Comparison of ENCODE assay signal across 8 cellular contexts in the genomic region with DNA sequence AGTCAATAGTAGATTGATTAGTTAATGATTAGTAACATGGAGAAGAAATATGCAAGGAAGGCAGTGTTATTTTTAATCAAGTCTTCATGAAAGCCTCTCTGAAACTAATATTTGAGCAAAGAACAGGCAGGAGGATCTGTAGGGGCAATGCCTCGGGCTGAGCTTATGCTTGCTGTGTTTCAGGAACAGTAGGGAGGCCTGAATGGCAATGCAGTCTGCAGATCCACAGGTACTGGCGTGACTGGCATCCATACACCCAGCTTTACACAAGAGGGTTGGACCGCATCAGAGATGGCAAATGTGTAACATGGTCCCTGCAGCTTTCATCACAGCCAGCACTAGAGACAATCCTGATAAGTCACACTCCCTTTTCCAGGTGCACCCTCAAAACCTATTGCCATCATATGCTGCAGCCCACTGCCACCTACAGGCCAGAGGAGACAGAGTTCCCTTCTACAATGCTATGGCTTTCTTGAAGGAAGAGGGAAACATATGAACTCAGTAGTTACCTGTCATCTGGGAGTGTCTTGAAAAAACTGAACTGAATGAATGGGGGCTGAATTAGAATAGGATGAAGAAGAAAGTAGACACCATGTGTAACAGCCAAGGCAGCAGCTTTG.
DNase-seq lines count a peak whose midpoint lies in the region; ATAC-seq and TF ChIP-seq lines count a peak whose summit lies in the region.

No MANE protein-coding gene starts in this region.

- intact Hi-C loops in A673 (cut with micrococcal nuclease; ENCODE audit: unreplicated experiment): loop anchor here (2.0 to 10.0 kb wide), 2 partner anchors 202 to 662 kb away; no protein-coding TSS in a partner anchor
- intact Hi-C loops in activated T-helper 2 cell treated with anti-CD3 and anti-CD28 coated beads, Interferon-gamma antibody, Interleukin-2, Interleukin-4, amounts not matched to agents 10 μg/mL and 5 μg/mL and 100 μg/mL, durations not matched to agents 14 hours and 24 hours and 36 hours (cut with micrococcal nuclease): no loop called here

- H3K27me3 ChIP-seq in A673 (replicated peaks; ENCODE audit: insufficient read depth, low read depth, low read length, poor library complexity): no peaks in the 10 kb centered on the region

- peak; percentile 54 for DNase-seq in A673 (ENCODE audit: low spot score)
- DNase-seq in NOMO-1 treated with DMSO at 0.1 percent for 48 hours (lab: John Stamatoyannopoulos, UW; ENCODE audit: unreplicated experiment): peak; percentile 28
- DNase-seq in epithelial cell of esophagus (ENCODE audit: low read depth): peak; percentile 70
- DNase-seq in nephron progenitor cell: peak; percentile 42
- DNase-seq in cortex of kidney (lab: John Stamatoyannopoulos, UW): no peak
- DNase-seq in activated T-helper 2 cell treated with anti-CD3 and anti-CD28 coated beads, Interferon-gamma antibody, Interleukin-2, Interleukin-4, amounts not matched to agents 10 μg/mL and 5 μg/mL and 100 μg/mL, durations not matched to agents 14 hours and 24 hours and 36 hours (ENCODE audit: low spot score): no peak

- H3K4me1 Mint-ChIP-seq in nephron progenitor cell: no peaks in the 10 kb centered on the region
- H3K4me1 Mint-ChIP-seq in activated T-helper 2 cell treated with anti-CD3 and anti-CD28 coated beads, Interferon-gamma antibody, Interleukin-2, Interleukin-4, amounts not matched to agents 10 μg/mL and 5 μg/mL and 100 μg/mL, durations not matched to agents 14 hours and 24 hours and 36 hours (ENCODE audit: low read depth): no peaks in the 10 kb centered on the region

- no peak overlapping the region for H3K4me3 ChIP-seq in A673 (ENCODE audit: low read depth, low read length, poor library complexity, severe bottlenecking)
- no peak overlapping the region for H3K4me3 ChIP-seq in epithelial cell of esophagus (ENCODE audit: low read length)

- H3K27ac Mint-ChIP-seq in nephron progenitor cell: no peak overlapping the region
- no peak overlapping the region for H3K27ac Mint-ChIP-seq in activated T-helper 2 cell treated with anti-CD3 and anti-CD28 coated beads, Interferon-gamma antibody, Interleukin-2, Interleukin-4, amounts not matched to agents 10 μg/mL and 5 μg/mL and 100 μg/mL, durations not matched to agents 14 hours and 24 hours and 36 hours

- H3K9me3 Mint-ChIP-seq in nephron progenitor cell: peaks cover 17% of the 10 kb centered on the region
- no peaks in the 10 kb centered on the region for H3K9me3 Mint-ChIP-seq in activated T-helper 2 cell treated with anti-CD3 and anti-CD28 coated beads, Interferon-gamma antibody, Interleukin-2, Interleukin-4, amounts not matched to agents 10 μg/mL and 5 μg/mL and 100 μg/mL, durations not matched to agents 14 hours and 24 hours and 36 hours

- CTCF ChIA-PET in A673 (lab: Charles Lee): no interaction called here

- peak; percentile 82 for TF ChIP-seq CTCF in A673 (conservative IDR thresholded peaks at IDR 0.05; ENCODE audit: low read depth, low read length)
- peak; percentile 89 for TF ChIP-seq CTCF in epithelial cell of esophagus (IDR thresholded peaks at IDR 0.05; ENCODE audit: insufficient read depth, low read depth, low read length, missing control alignments)
- TF ChIP-seq CTCF in nephron progenitor cell (IDR thresholded peaks at IDR 0.05): peak; percentile 76

- POLR2A ChIA-PET in A673 (lab: Charles Lee; ENCODE audit: low non-redundant PET): no interaction called here

- BruUV-seq in A673 (replicated peaks; lab: Mats Ljungman, UMichigan): no TSS peak

- H3K36me3 Mint-ChIP-seq in nephron progenitor cell (ENCODE audit: low read depth): no peaks in the 10 kb centered on the region
- H3K36me3 Mint-ChIP-seq in activated T-helper 2 cell treated with anti-CD3 and anti-CD28 coated beads, Interferon-gamma antibody, Interleukin-2, Interleukin-4, amounts not matched to agents 10 μg/mL and 5 μg/mL and 100 μg/mL, durations not matched to agents 14 hours and 24 hours and 36 hours (ENCODE audit: low read depth): no peaks in the 10 kb centered on the region

- no peak overlapping the region for H3K27ac ChIP-seq in A673 (ENCODE audit: low read depth, low read length, poor library complexity, severe bottlenecking)

- no peaks in the 10 kb centered on the region for H3K9me3 ChIP-seq in A673 (ENCODE audit: low read depth, low read length, poor library complexity, severe bottlenecking)

- no peaks in the 10 kb centered on the region for H3K27me3 Mint-ChIP-seq in nephron progenitor cell (ENCODE audit: low read depth, poor library complexity)
- H3K27me3 Mint-ChIP-seq in activated T-helper 2 cell treated with anti-CD3 and anti-CD28 coated beads, Interferon-gamma antibody, Interleukin-2, Interleukin-4, amounts not matched to agents 10 μg/mL and 5 μg/mL and 100 μg/mL, durations not matched to agents 14 hours and 24 hours and 36 hours (ENCODE audit: low read depth): no peaks in the 10 kb centered on the region

- H3K4me3 Mint-ChIP-seq in nephron progenitor cell: no peak overlapping the region
- H3K4me3 Mint-ChIP-seq in activated T-helper 2 cell treated with anti-CD3 and anti-CD28 coated beads, Interferon-gamma antibody, Interleukin-2, Interleukin-4, amounts not matched to agents 10 μg/mL and 5 μg/mL and 100 μg/mL, durations not matched to agents 14 hours and 24 hours and 36 hours (ENCODE audit: low read depth): no peak overlapping the region

- H3K4me1 ChIP-seq in A673 (ENCODE audit: insufficient read depth, low read length, poor library complexity, severe bottlenecking): no peaks in the 10 kb centered on the region

- ATAC-seq in GM18498 (IDR thresholded peaks at IDR 0.05; ENCODE audit: unreplicated experiment): peak; percentile 74
- peak; percentile 59 for ATAC-seq in HG03175 (IDR thresholded peaks at IDR 0.05; ENCODE audit: unreplicated experiment)

- H3K36me3 ChIP-seq in A673 (ENCODE audit: insufficient read depth, low read length, poor library complexity, severe bottlenecking): no peaks in the 10 kb centered on the region

Comparison
In these comparisons a context has a peak if more than half of its experiments do, and no peak if none do; other contexts are left out.
1. DNase-seq: peak in A673 (single experiment), NOMO-1 treated with DMSO at 0.1 percent for 48 hours (single experiment), epithelial cell of esophagus (single experiment) and nephron progenitor cell (single experiment); none in cortex of kidney (single experiment) and activated T-helper 2 cell treated with anti-CD3 and anti-CD28 coated beads, Interferon-gamma antibody, Interleukin-2, Interleukin-4, amounts not matched to agents 10 μg/mL and 5 μg/mL and 100 μg/mL, durations not matched to agents 14 hours and 24 hours and 36 hours (single experiment).
2. Peak in every context shown above with its lines, with median percentiles within 50 percentile points of each other: CTCF ChIP-seq.